Comparison of ENCODE assay signal across 14 cellular contexts in genomic region chr3:47890037-47890831, GRCh38.
DNase-seq lines count a peak whose midpoint lies in the region; ATAC-seq and TF ChIP-seq lines count a peak whose summit lies in the region.
"Had no signal": no experiment of that assay in that cellular context is flagged by ENCODE, and none has a peak within 500 bp of the region (broad histone marks: within the 10 kb centered on the region; RNA-seq: fewer than 3 reads in every experiment).

No MANE protein-coding gene starts in this region.

- CTCF ChIA-PET in HEK293T (lab: Yijun Ruan, JAX): no interaction called here

- POLR2A ChIA-PET in HEK293T (lab: Yijun Ruan, JAX): interaction anchor here (0.7 kb wide), 1 partner anchor 34 kb away, joined by 3 read pairs; no protein-coding TSS in a partner anchor

- WGBS in aorta, 2 donors: 47 to 50% methylated on average over 3 of the region's 3 CpGs

- no peak overlapping the region for H3K4me2 ChIP-seq in parathyroid adenoma (ENCODE audit: low read length)

- H3K36me3 ChIP-seq in right atrium auricular region (peaks cover 12% of the 10 kb centered on the region), parathyroid adenoma (ENCODE audit: control insufficient read depth, insufficient read depth, low read length) (no peaks in the 10 kb centered on the region), aorta (ENCODE audit: control insufficient read depth in 1 of 2, insufficient read depth in 2 of 2, low read length in 1 of 2) (peaks cover 0 to 3% of the 10 kb centered on the region in 2 donors)

- H3K27ac ChIP-seq in right atrium auricular region (peak overlapping the region; percentile 72 to 77), parathyroid adenoma (peak overlapping the region; percentile 5), aorta (ENCODE audit: low read depth in 1 of 2, low read length in 2 of 2) (peak overlapping the region in 1 of 2 donors; percentile 17)

- H3K9me3 ChIP-seq in right atrium auricular region (no peaks in the 10 kb centered on the region), parathyroid adenoma (ENCODE audit: control insufficient read depth, low read length) (no peaks in the 10 kb centered on the region), aorta (ENCODE audit: control insufficient read depth, low read length) (no peaks in the 10 kb centered on the region)

- H3K9ac ChIP-seq in parathyroid adenoma: no peak overlapping the region

- intact Hi-C loops in Right ventricle myocardium inferior (cut with DNase I): no loop called here
- intact Hi-C loops in cardiac septum (cut with DNase I): loop anchor here (5.0 kb wide), 1 partner anchor 262 kb away; no protein-coding TSS in a partner anchor
- intact Hi-C loops in aorta (cut with DNase I): no loop called here

- H3K4me1 ChIP-seq in right atrium auricular region (peaks cover 0 to 59% of the 10 kb centered on the region in 2 donors), parathyroid adenoma (no peaks in the 10 kb centered on the region), aorta (ENCODE audit: control insufficient read depth in 1 of 2, insufficient read depth in 2 of 2, low read length in 2 of 2) (no peaks in the 10 kb centered on the region)

- H2AFZ ChIP-seq in parathyroid adenoma: no peak overlapping the region

- ATAC-seq in Right ventricle myocardium inferior (peak; percentile 9), aorta (ENCODE audit: low FRiP score) (peak; percentile 42), GM21381 (IDR thresholded peaks at IDR 0.05; ENCODE audit: unreplicated experiment) (no peak)
- ATAC-seq: stimulated activated naive B cell treated with anti-CD40 and anti-IgM and Interleukin-4, amounts not matched to agents 10 μg/mL and 1 μg/mL and 100 μg/mL, for 72 hours had no signal

- H3K27me3 ChIP-seq in right atrium auricular region (no peaks in the 10 kb centered on the region), parathyroid adenoma (ENCODE audit: control insufficient read depth, insufficient read depth, low read length) (no peaks in the 10 kb centered on the region), aorta (ENCODE audit: control insufficient read depth in 1 of 2, insufficient read depth in 2 of 2, low read length in 1 of 2) (no peaks in the 10 kb centered on the region)

- H3K4me3 ChIP-seq in right atrium auricular region (no peak overlapping the region), parathyroid adenoma (ENCODE audit: low read depth, low read length) (no peak overlapping the region), aorta (ENCODE audit: low read length in 2 of 2) (no peak overlapping the region)

- TF ChIP-seq CTCF in right atrium auricular region (IDR thresholded peaks at IDR 0.05): no peak
- TF ChIP-seq CTCF in parathyroid adenoma (IDR thresholded peaks at IDR 0.05): no peak

- H3K79me2 ChIP-seq in parathyroid adenoma: no peaks in the 10 kb centered on the region

- DNase-seq in Right ventricle myocardium inferior (ENCODE audit: missing footprints) (no peak), cardiac septum (ENCODE audit: low spot score) (no peak), right atrium auricular region (ENCODE audit: low spot score) (no peak), aorta (no peak), HEK293T (ENCODE audit: extremely low spot score) (no peak), cortex of kidney (lab: John Stamatoyannopoulos, UW) (no peak)
- DNase-seq: activated CD4-positive, alpha-beta memory T cell treated with anti-CD3 and anti-CD28 coated beads for 36 hours; activated naive CD4-positive, alpha-beta T cell treated with anti-CD3 and anti-CD28 coated beads for 36 hours; DMS 273 treated with DMSO at 0.1 percent for 48 hours; effector CD4-positive, alpha-beta T cell; Karpas-422; stimulated activated naive B cell treated with anti-CD40 and anti-IgM and Interleukin-4, amounts not matched to agents 10 μg/mL and 1 μg/mL and 100 μg/mL, for 72 hours had no signal

TF ChIP-seq in HEK293T, 16 proteins besides CTCF, POLR2A, EP300 and RAD21:
- TF ChIP-seq PKNOX1 (IDR thresholded peaks at IDR 0.05): no peak
- no peak for TF ChIP-seq L3MBTL2 (conservative IDR thresholded peaks at IDR 0.05)
- TF ChIP-seq NFRKB (IDR thresholded peaks at IDR 0.05): no peak
- TF ChIP-seq SP1 (IDR thresholded peaks at IDR 0.05): no peak
- no peak for TF ChIP-seq FOXA1 (IDR thresholded peaks at IDR 0.05)
- no peak for TF ChIP-seq BHLHE40 (IDR thresholded peaks at IDR 0.05; ENCODE audit: borderline replicate concordance)
- no peak for TF ChIP-seq ZNF384 (IDR thresholded peaks at IDR 0.05)
- TF ChIP-seq HDGF (IDR thresholded peaks at IDR 0.05; ENCODE audit: borderline replicate concordance): no peak
- no peak for TF ChIP-seq TARDBP (IDR thresholded peaks at IDR 0.05)
- TF ChIP-seq FOXK2 (IDR thresholded peaks at IDR 0.05): no peak
- TF ChIP-seq SUZ12 (IDR thresholded peaks at IDR 0.05): no peak
- no peak for TF ChIP-seq FOXM1 (IDR thresholded peaks at IDR 0.05; ENCODE audit: borderline replicate concordance)
- no peak for TF ChIP-seq LEF1 (IDR thresholded peaks at IDR 0.05; ENCODE audit: borderline replicate concordance)
- no peak for TF ChIP-seq ELF4 (IDR thresholded peaks at IDR 0.05)
- no peak for TF ChIP-seq ARNT (IDR thresholded peaks at IDR 0.05)
- no peak for TF ChIP-seq CTBP1 (IDR thresholded peaks at IDR 0.05; ENCODE audit: borderline replicate concordance)
